25 cellular contexts compared by ENCODE assay signal in the genomic region with DNA sequence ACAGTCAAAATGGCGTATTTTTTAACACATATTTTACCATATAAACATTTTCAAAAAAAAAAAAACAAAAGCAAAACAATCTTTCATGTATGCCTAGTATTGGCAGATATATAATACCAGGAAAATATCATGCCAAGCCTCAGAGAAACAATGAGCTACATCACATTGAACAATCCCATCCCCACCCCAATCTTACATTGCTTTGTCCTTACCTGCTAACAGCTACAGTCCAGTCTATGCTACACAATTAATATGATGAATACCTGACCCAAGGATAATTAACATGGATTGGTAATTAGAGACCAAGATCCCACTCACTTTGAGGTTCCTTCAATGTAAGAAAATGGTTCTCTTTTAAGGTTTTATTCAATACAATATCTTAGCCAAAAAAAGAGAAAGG. TPM values are rescaled to one million over a fixed set of nuclear protein-coding genes. Genes with fewer than 3 reads are reported as not detected.
A peak's percentile ranks its signal among the peaks of the same experiment; 100 is the strongest.
DNase-seq lines count a peak whose midpoint lies in the region; ATAC-seq and TF ChIP-seq lines count a peak whose summit lies in the region.
"Had no signal": no experiment of that assay in that cellular context is flagged by ENCODE, and none has a peak within 500 bp of the region (broad histone marks: within the 10 kb centered on the region; RNA-seq: fewer than 3 reads in every experiment).

No MANE protein-coding gene starts in this region.

- no peak for TF ChIP-seq CTCF in left lung (IDR thresholded peaks at IDR 0.05)

- H3K4me3 Mint-ChIP-seq in T-helper 1 cell treated with Interleukin-12 subunit alpha and Interleukin-12 subunit beta and Interleukin-4 antibody, amounts not matched to agents 30 μg/mL and 1 μg/mL, for 36 hours: peak overlapping the region; percentile 86
- peak overlapping the region; percentile 80 for H3K4me3 Mint-ChIP-seq in stimulated activated naive CD8-positive, alpha-beta T cell treated with anti-CD3 and anti-CD28 coated beads, Interleukin-15, Interleukin-2, amounts not matched to agents 100 ng/mL and 50 ng/mL, for 24 hours
- H3K4me3 Mint-ChIP-seq in activated naive CD8-positive, alpha-beta T cell treated with anti-CD3 and anti-CD28 coated beads, Interleukin-2, amount 10 ng/mL, durations not matched to agents 7 days and 5 days: peak overlapping the region; percentile 88
- H3K4me3 Mint-ChIP-seq: memory B cell had no signal

- H3K36me3 Mint-ChIP-seq in T-helper 1 cell treated with Interleukin-12 subunit alpha and Interleukin-12 subunit beta and Interleukin-4 antibody, amounts not matched to agents 30 μg/mL and 1 μg/mL, for 36 hours (ENCODE audit: low read depth): peaks cover 74% of the 10 kb centered on the region
- H3K36me3 Mint-ChIP-seq in stimulated activated naive CD8-positive, alpha-beta T cell treated with anti-CD3 and anti-CD28 coated beads, Interleukin-15, Interleukin-2, amounts not matched to agents 100 ng/mL and 50 ng/mL, for 24 hours (ENCODE audit: low read depth): peaks cover 67% of the 10 kb centered on the region
- peaks cover 60% of the 10 kb centered on the region for H3K36me3 Mint-ChIP-seq in activated naive CD8-positive, alpha-beta T cell treated with anti-CD3 and anti-CD28 coated beads, Interleukin-2, amount 10 ng/mL, durations not matched to agents 7 days and 5 days
- H3K36me3 Mint-ChIP-seq: memory B cell had no signal

- H3K4me1 ChIP-seq in left lung: peaks cover 0 to 4% of the 10 kb centered on the region in 2 donors
- H3K4me1 ChIP-seq: right lobe of liver had no signal

- intact Hi-C loops in left lung (cut with DNase I): no loop called here

- H3K27ac Mint-ChIP-seq in T-helper 1 cell treated with Interleukin-12 subunit alpha and Interleukin-12 subunit beta and Interleukin-4 antibody, amounts not matched to agents 30 μg/mL and 1 μg/mL, for 36 hours: peak overlapping the region; percentile 87
- peak overlapping the region; percentile 85 for H3K27ac Mint-ChIP-seq in stimulated activated naive CD8-positive, alpha-beta T cell treated with anti-CD3 and anti-CD28 coated beads, Interleukin-15, Interleukin-2, amounts not matched to agents 100 ng/mL and 50 ng/mL, for 24 hours
- H3K27ac Mint-ChIP-seq in activated naive CD8-positive, alpha-beta T cell treated with anti-CD3 and anti-CD28 coated beads, Interleukin-2, amount 10 ng/mL, durations not matched to agents 7 days and 5 days: peak overlapping the region; percentile 87
- H3K27ac Mint-ChIP-seq: memory B cell, progenitor cell of endocrine pancreas had no signal

- POLR2A ChIA-PET in activated naive CD8-positive, alpha-beta T cell treated with anti-CD3 and anti-CD28 coated beads, Interleukin-2, amount 10 ng/mL, durations not matched to agents 7 days and 5 days (lab: Charles Lee): interaction anchor here (0.7 to 10.7 kb wide), 10 partner anchors 11 to 553 kb away, joined by 3 to 385 read pairs (median 4); a partner anchor contains a TSS

- ATAC-seq in stimulated activated naive CD8-positive, alpha-beta T cell treated with anti-CD3 and anti-CD28 coated beads, Interleukin-15, Interleukin-2, amounts not matched to agents 100 U/mL and 50 U/mL, for 24 hours: no peak
- no peak for ATAC-seq in activated naive CD8-positive, alpha-beta T cell treated with anti-CD3 and anti-CD28 coated beads, Interleukin-2, amount 10 ng/mL, durations not matched to agents 7 days and 5 days (ENCODE audit: low read depth)
- ATAC-seq in left lung (no peak), HG02610 (IDR thresholded peaks at IDR 0.05; ENCODE audit: unreplicated experiment) (no peak)
- ATAC-seq: right lobe of liver had no signal

- H3K9me3 ChIP-seq in left lung: no peaks in the 10 kb centered on the region
- H3K9me3 ChIP-seq: neutrophil, right lobe of liver had no signal

- DNase-seq in T-helper 1 cell: no peak
- no peak for DNase-seq in stimulated activated naive CD8-positive, alpha-beta T cell treated with anti-CD3 and anti-CD28 coated beads, Interleukin-15, Interleukin-2, amounts not matched to agents 100 U/mL and 50 U/mL, for 24 hours
- no peak for DNase-seq in activated naive CD8-positive, alpha-beta T cell treated with anti-CD3 and anti-CD28 coated beads, Interleukin-2, amount 10 ng/mL, durations not matched to agents 7 days and 5 days
- no peak for DNase-seq in left lung
- DNase-seq in NCI-H1417 treated with DMSO at 0.1 percent for 48 hours (lab: John Stamatoyannopoulos, UW): no peak
- DNase-seq: 8988T; activated CD4-positive, CD25-positive, alpha-beta regulatory T cell; activated effector memory CD4-positive, alpha-beta T cell treated with anti-CD3 and anti-CD28 coated beads, Interleukin-2, amount 50 U/mL, for 16 hours; anterior cingulate cortex; DMS 273 treated with DMSO at 0.1 percent for 48 hours; hypothalamus; NCI-H2171 treated with DMSO at 0.1 percent for 48 hours; NCI-H524 treated with DMSO at 0.1 percent for 48 hours; PC-9; right lobe of liver; Right ventricle myocardium superior; stimulated activated CD4-positive, alpha-beta T cell treated with anti-CD3 and anti-CD28 coated beads, Interleukin-2, amount 100 ng/mL, for 48 hours had no signal

- H3K27ac ChIP-seq in left lung: no peak overlapping the region
- H3K27ac ChIP-seq: HL-60, KMS-11, neutrophil, PC-9, right lobe of liver had no signal

- no peaks in the 10 kb centered on the region for H3K36me3 ChIP-seq in left lung
- H3K36me3 ChIP-seq: neutrophil, right lobe of liver had no signal

- H3K4me1 Mint-ChIP-seq in T-helper 1 cell treated with Interleukin-12 subunit alpha and Interleukin-12 subunit beta and Interleukin-4 antibody, amounts not matched to agents 30 μg/mL and 1 μg/mL, for 36 hours (ENCODE audit: low read depth): peaks cover 57% of the 10 kb centered on the region
- H3K4me1 Mint-ChIP-seq in stimulated activated naive CD8-positive, alpha-beta T cell treated with anti-CD3 and anti-CD28 coated beads, Interleukin-15, Interleukin-2, amounts not matched to agents 100 ng/mL and 50 ng/mL, for 24 hours (ENCODE audit: low read depth): peaks cover 77% of the 10 kb centered on the region
- H3K4me1 Mint-ChIP-seq in activated naive CD8-positive, alpha-beta T cell treated with anti-CD3 and anti-CD28 coated beads, Interleukin-2, amount 10 ng/mL, durations not matched to agents 7 days and 5 days: peaks cover 63% of the 10 kb centered on the region

- peaks cover 0 to 11% of the 10 kb centered on the region in 2 donors for H3K27me3 ChIP-seq in left lung
- H3K27me3 ChIP-seq: neutrophil, right lobe of liver had no signal

- H3K4me3 ChIP-seq in left lung: no peak overlapping the region
- H3K4me3 ChIP-seq: PC-9, right lobe of liver had no signal

- no peaks in the 10 kb centered on the region for H3K9me3 Mint-ChIP-seq in T-helper 1 cell treated with Interleukin-12 subunit alpha and Interleukin-12 subunit beta and Interleukin-4 antibody, amounts not matched to agents 30 μg/mL and 1 μg/mL, for 36 hours
- no peaks in the 10 kb centered on the region for H3K9me3 Mint-ChIP-seq in stimulated activated naive CD8-positive, alpha-beta T cell treated with anti-CD3 and anti-CD28 coated beads, Interleukin-15, Interleukin-2, amounts not matched to agents 100 ng/mL and 50 ng/mL, for 24 hours
- no peaks in the 10 kb centered on the region for H3K9me3 Mint-ChIP-seq in activated naive CD8-positive, alpha-beta T cell treated with anti-CD3 and anti-CD28 coated beads, Interleukin-2, amount 10 ng/mL, durations not matched to agents 7 days and 5 days
- H3K9me3 Mint-ChIP-seq: memory B cell had no signal

- H3K27me3 Mint-ChIP-seq in T-helper 1 cell treated with Interleukin-12 subunit alpha and Interleukin-12 subunit beta and Interleukin-4 antibody, amounts not matched to agents 30 μg/mL and 1 μg/mL, for 36 hours (ENCODE audit: low read depth): no peaks in the 10 kb centered on the region
- no peaks in the 10 kb centered on the region for H3K27me3 Mint-ChIP-seq in stimulated activated naive CD8-positive, alpha-beta T cell treated with anti-CD3 and anti-CD28 coated beads, Interleukin-15, Interleukin-2, amounts not matched to agents 100 ng/mL and 50 ng/mL, for 24 hours
- no peaks in the 10 kb centered on the region for H3K27me3 Mint-ChIP-seq in activated naive CD8-positive, alpha-beta T cell treated with anti-CD3 and anti-CD28 coated beads, Interleukin-2, amount 10 ng/mL, durations not matched to agents 7 days and 5 days
- H3K27me3 Mint-ChIP-seq: progenitor cell of endocrine pancreas had no signal

RNA-seq across cellular contexts. Expression of a gene that starts 7.6 kb away (rescaled TPM):
- total RNA-seq in activated naive CD8-positive, alpha-beta T cell treated with anti-CD3 and anti-CD28 coated beads, Interleukin-2, amount 10 ng/mL, durations not matched to agents 7 days and 5 days: 100 to 1,000 TPM; 281 to 288 TPM
- 10 to 100 TPM; 24.0 to 25.1 TPM for total RNA-seq in left lung

Comparison
In these comparisons a context has a peak if more than half of its experiments do, and no peak if none do; other contexts are left out.
1. RNA of a gene that starts 7.6 kb away (total RNA-seq): 281 to 288 TPM in activated naive CD8-positive, alpha-beta T cell treated with anti-CD3 and anti-CD28 coated beads, Interleukin-2, amount 10 ng/mL, durations not matched to agents 7 days and 5 days; 24.0 to 25.1 TPM in left lung; every median in the first group is over 10 times any median in the second.
2. Peak in every context shown above with its lines, with median percentiles within 50 percentile points of each other: H3K27ac Mint-ChIP-seq and H3K4me3 Mint-ChIP-seq.